9 cellular contexts compared by ENCODE assay signal in the genomic region with DNA sequence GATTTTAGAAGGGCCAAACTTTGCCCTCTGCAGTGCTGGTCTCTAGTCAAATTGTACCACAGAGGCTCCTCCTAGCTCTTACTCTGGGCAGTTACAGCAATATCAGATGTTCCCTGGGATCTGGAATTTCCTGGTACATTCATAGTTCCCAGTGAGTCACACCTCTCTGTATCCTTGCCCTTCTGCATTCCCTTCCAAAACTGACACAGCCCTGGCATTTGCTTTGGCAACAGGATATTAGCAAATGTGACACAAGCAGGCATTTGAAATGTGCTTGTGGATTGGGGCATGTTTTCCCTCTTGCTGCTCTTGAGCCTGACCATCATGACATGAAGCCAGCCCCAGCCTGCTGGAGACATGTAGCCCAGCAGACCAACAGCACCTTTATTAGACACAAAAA.
DNase-seq lines count a peak whose midpoint lies in the region; ATAC-seq and TF ChIP-seq lines count a peak whose summit lies in the region.
"Had no signal": no experiment of that assay in that cellular context is flagged by ENCODE, and none has a peak within 500 bp of the region (broad histone marks: within the 10 kb centered on the region; RNA-seq: fewer than 3 reads in every experiment).

No MANE protein-coding gene starts in this region.

- intact Hi-C loops in activated T-helper 1 cell treated with anti-CD3 and anti-CD28 coated beads, Interleukin-12 subunit alpha, Interleukin-12 subunit beta, Interleukin-2, Interleukin-4 antibody, amounts not matched to agents 30 ng/mL and 10 ng/mL and 1 ng/mL, durations not matched to agents 14 hours and 24 hours and 36 hours (cut with micrococcal nuclease): loop anchor here (10.0 kb wide), 1 partner anchor 606 kb away; no protein-coding TSS in a partner anchor

- H4K20me1 ChIP-seq in GM23248 (ENCODE audit: insufficient read depth): no peaks in the 10 kb centered on the region

- H3K9ac ChIP-seq in GM23248: peak overlapping the region; percentile 66

- H3K27me3 Mint-ChIP-seq in activated T-helper 1 cell treated with anti-CD3 and anti-CD28 coated beads, Interleukin-12 subunit alpha, Interleukin-12 subunit beta, Interleukin-2, Interleukin-4 antibody, amounts not matched to agents 30 ng/mL and 10 ng/mL and 1 ng/mL, durations not matched to agents 14 hours and 24 hours and 36 hours (ENCODE audit: insufficient read depth): peaks cover 11% of the 10 kb centered on the region
- peaks cover 26% of the 10 kb centered on the region for H3K27me3 Mint-ChIP-seq in activated naive CD8-positive, alpha-beta T cell treated with anti-CD3 and anti-CD28 coated beads for 36 hours

- no peak overlapping the region for H3K4me3 Mint-ChIP-seq in activated T-helper 1 cell treated with anti-CD3 and anti-CD28 coated beads, Interleukin-12 subunit alpha, Interleukin-12 subunit beta, Interleukin-2, Interleukin-4 antibody, amounts not matched to agents 30 ng/mL and 10 ng/mL and 1 ng/mL, durations not matched to agents 14 hours and 24 hours and 36 hours
- no peak overlapping the region for H3K4me3 Mint-ChIP-seq in activated naive CD8-positive, alpha-beta T cell treated with anti-CD3 and anti-CD28 coated beads for 36 hours

- H3K36me3 ChIP-seq in GM23248 (ENCODE audit: low read depth): no peaks in the 10 kb centered on the region

- H3K4me1 ChIP-seq in GM23248 (ENCODE audit: insufficient read depth): peaks cover 38% of the 10 kb centered on the region

- no peak overlapping the region for H3K4me3 ChIP-seq in GM23248

- in situ Hi-C loops in GM23248 (cut with MboI): no loop called here

- DNase-seq in GM23248: peak; percentile 99
- peak; percentile 72 for DNase-seq in fibroblast of the conjunctiva (ENCODE audit: low read depth)
- peak; percentile 99 for DNase-seq in renal cortical epithelial cell (ENCODE audit: low read depth)
- DNase-seq in activated T-helper 1 cell treated with anti-CD3 and anti-CD28 coated beads, Interleukin-12 subunit alpha, Interleukin-12 subunit beta, Interleukin-2, Interleukin-4 antibody, amounts not matched to agents 30 ng/mL and 10 ng/mL and 1 ng/mL, durations not matched to agents 14 hours and 24 hours and 36 hours (ENCODE audit: low spot score): no peak
- DNase-seq in activated effector memory CD4-positive, alpha-beta T cell treated with anti-CD3 and anti-CD28 coated beads, Interleukin-2, amount 50 U/mL, for 16 hours: no peak
- DNase-seq in activated naive CD8-positive, alpha-beta T cell treated with anti-CD3 and anti-CD28 coated beads for 36 hours: no peak
- DNase-seq: effector memory CD4-positive, alpha-beta T cell had no signal

- H3K79me2 ChIP-seq in GM23248 (ENCODE audit: insufficient read depth): no peaks in the 10 kb centered on the region

- H3K9me2 ChIP-seq in GM23248 (ENCODE audit: insufficient read depth): no peaks in the 10 kb centered on the region

- peaks cover 6% of the 10 kb centered on the region for H3K4me1 Mint-ChIP-seq in activated T-helper 1 cell treated with anti-CD3 and anti-CD28 coated beads, Interleukin-12 subunit alpha, Interleukin-12 subunit beta, Interleukin-2, Interleukin-4 antibody, amounts not matched to agents 30 ng/mL and 10 ng/mL and 1 ng/mL, durations not matched to agents 14 hours and 24 hours and 36 hours (ENCODE audit: low read depth)
- H3K4me1 Mint-ChIP-seq in activated naive CD8-positive, alpha-beta T cell treated with anti-CD3 and anti-CD28 coated beads for 36 hours: no peaks in the 10 kb centered on the region

- peak; percentile 85 for ATAC-seq in SK-N-SH treated with all-trans-retinoic acid at 6 μM for 48 hours
- ATAC-seq in HG03432 (IDR thresholded peaks at IDR 0.05; ENCODE audit: unreplicated experiment): no peak

- H3F3A ChIP-seq in GM23248 (ENCODE audit: insufficient read depth): peaks cover 33% of the 10 kb centered on the region

- peaks cover 18% of the 10 kb centered on the region for H3K9me3 Mint-ChIP-seq in activated T-helper 1 cell treated with anti-CD3 and anti-CD28 coated beads, Interleukin-12 subunit alpha, Interleukin-12 subunit beta, Interleukin-2, Interleukin-4 antibody, amounts not matched to agents 30 ng/mL and 10 ng/mL and 1 ng/mL, durations not matched to agents 14 hours and 24 hours and 36 hours
- peaks cover 3% of the 10 kb centered on the region for H3K9me3 Mint-ChIP-seq in activated naive CD8-positive, alpha-beta T cell treated with anti-CD3 and anti-CD28 coated beads for 36 hours

- peak overlapping the region; percentile 96 for H3K27ac ChIP-seq in GM23248

- H3K9me3 ChIP-seq in GM23248 (ENCODE audit: low read depth): no peaks in the 10 kb centered on the region

- H3K27ac Mint-ChIP-seq in activated T-helper 1 cell treated with anti-CD3 and anti-CD28 coated beads, Interleukin-12 subunit alpha, Interleukin-12 subunit beta, Interleukin-2, Interleukin-4 antibody, amounts not matched to agents 30 ng/mL and 10 ng/mL and 1 ng/mL, durations not matched to agents 14 hours and 24 hours and 36 hours: no peak overlapping the region
- H3K27ac Mint-ChIP-seq in activated naive CD8-positive, alpha-beta T cell treated with anti-CD3 and anti-CD28 coated beads for 36 hours: no peak overlapping the region

- peak overlapping the region; percentile 38 for H3K4me2 ChIP-seq in GM23248 (ENCODE audit: unreplicated experiment)

- H3K36me3 Mint-ChIP-seq in activated T-helper 1 cell treated with anti-CD3 and anti-CD28 coated beads, Interleukin-12 subunit alpha, Interleukin-12 subunit beta, Interleukin-2, Interleukin-4 antibody, amounts not matched to agents 30 ng/mL and 10 ng/mL and 1 ng/mL, durations not matched to agents 14 hours and 24 hours and 36 hours (ENCODE audit: low read depth): no peaks in the 10 kb centered on the region
- no peaks in the 10 kb centered on the region for H3K36me3 Mint-ChIP-seq in activated naive CD8-positive, alpha-beta T cell treated with anti-CD3 and anti-CD28 coated beads for 36 hours

- no peaks in the 10 kb centered on the region for H3K27me3 ChIP-seq in GM23248 (replicated peaks; ENCODE audit: insufficient read depth)

- H2AFZ ChIP-seq in GM23248: peak overlapping the region; percentile 30; the same call in 1 of the 2 replicates

TF ChIP-seq in SK-N-SH treated with all-trans-retinoic acid at 6 μM for 48 hours, 23 proteins besides CTCF, POLR2A, EP300 and RAD21:
- TF ChIP-seq ISL1 (CRISPR knock-in tag; IDR thresholded peaks at IDR 0.05) (no peak), RARB (CRISPR knock-in tag; IDR thresholded peaks at IDR 0.05) (no peak), ZC3H10 (CRISPR knock-in tag; IDR thresholded peaks at IDR 0.05) (no peak)

Comparison
In these comparisons a context has a peak if more than half of its experiments do, and no peak if none do; other contexts are left out.
1. DNase-seq: peak in GM23248 (single experiment), fibroblast of the conjunctiva (single experiment) and renal cortical epithelial cell (single experiment); none in activated T-helper 1 cell treated with anti-CD3 and anti-CD28 coated beads, Interleukin-12 subunit alpha, Interleukin-12 subunit beta, Interleukin-2, Interleukin-4 antibody, amounts not matched to agents 30 ng/mL and 10 ng/mL and 1 ng/mL, durations not matched to agents 14 hours and 24 hours and 36 hours (single experiment), activated effector memory CD4-positive, alpha-beta T cell treated with anti-CD3 and anti-CD28 coated beads, Interleukin-2, amount 50 U/mL, for 16 hours (single experiment) and activated naive CD8-positive, alpha-beta T cell treated with anti-CD3 and anti-CD28 coated beads for 36 hours (single experiment).